Comparison of ENCODE assay signal across 9 cellular contexts in genomic region chr7:70764004-70764691, GRCh38.
DNase-seq lines count a peak whose midpoint lies in the region; ATAC-seq and TF ChIP-seq lines count a peak whose summit lies in the region.
"Had no signal": no experiment of that assay in that cellular context is flagged by ENCODE, and none has a peak within 500 bp of the region (broad histone marks: within the 10 kb centered on the region; RNA-seq: fewer than 3 reads in every experiment).

No MANE protein-coding gene starts in this region.

- H3K27ac ChIP-seq in gastrocnemius medialis = no peak overlapping the region

- no peaks in the 10 kb centered on the region for H3K9me3 Mint-ChIP-seq in activated B cell treated with CpG ODN at 0.5 μM for 24 hours

- no peak for TF ChIP-seq CTCF in activated B cell treated with CpG ODN at 0.5 μM for 24 hours (IDR thresholded peaks at IDR 0.05)
- no peak for TF ChIP-seq CTCF in gastrocnemius medialis (IDR thresholded peaks at IDR 0.05 in 4 of 5, conservative IDR thresholded peaks at IDR 0.05 in 1 of 5)

- H3K27ac Mint-ChIP-seq in activated B cell treated with CpG ODN at 0.5 μM for 24 hours = peak overlapping the region; percentile 73

- peaks cover 31% of the 10 kb centered on the region for H3K36me3 Mint-ChIP-seq in activated B cell treated with CpG ODN at 0.5 μM for 24 hours (ENCODE audit: low read depth)

- POLR2A ChIA-PET in activated B cell treated with CpG ODN at 0.5 μM for 24 hours (lab: Charles Lee) = no interaction called here

- ATAC-seq in HG02938 (IDR thresholded peaks at IDR 0.05; ENCODE audit: unreplicated experiment) = peak; percentile 79
- ATAC-seq in activated B cell treated with CpG ODN at 0.5 μM for 24 hours (ENCODE audit: low read depth) = peak; percentile 56
- ATAC-seq in stimulated activated naive CD8-positive, alpha-beta T cell treated with anti-CD3 and anti-CD28 coated beads, Interleukin-15, Interleukin-2, amounts not matched to agents 100 U/mL and 50 U/mL, for 24 hours = peak; percentile 32
- ATAC-seq in gastrocnemius medialis = no peak
- ATAC-seq: K562 had no signal

- H3K4me1 ChIP-seq in gastrocnemius medialis = no peaks in the 10 kb centered on the region

- H3K27me3 Mint-ChIP-seq in activated B cell treated with CpG ODN at 0.5 μM for 24 hours = no peaks in the 10 kb centered on the region

- no peak overlapping the region for H3K4me3 ChIP-seq in gastrocnemius medialis
- H3K4me3 ChIP-seq: K562 had no signal

- peaks cover 36% of the 10 kb centered on the region for H3K4me1 Mint-ChIP-seq in activated B cell treated with CpG ODN at 0.5 μM for 24 hours

- intact Hi-C loops in activated B cell treated with CpG ODN at 0.5 μM for 24 hours (cut with micrococcal nuclease) = no loop called here
- intact Hi-C loops in gastrocnemius medialis (cut with DNase I; ENCODE audit: low total_unique reads) = loop anchor here (2.0 kb wide), 1 partner anchor 19 kb away; no protein-coding TSS in a partner anchor
- intact Hi-C loops in posterior cingulate gyrus (cut with DNase I) = no loop called here

- TF ChIP-seq POLR2A in gastrocnemius medialis (IDR thresholded peaks at IDR 0.05) = no peak

- CTCF ChIA-PET in activated B cell treated with CpG ODN at 0.5 μM for 24 hours (lab: Charles Lee) = no interaction called here

- no peaks in the 10 kb centered on the region for H3K27me3 ChIP-seq in gastrocnemius medialis

- in situ Hi-C loops in gastrocnemius medialis (cut with MboI; ENCODE audit: low sequenced_read_pairs in 4 of 4) = no loop called here

- H3K4me3 Mint-ChIP-seq in activated B cell treated with CpG ODN at 0.5 μM for 24 hours = peak overlapping the region; percentile 84

- DNase-seq in stimulated activated CD4-positive, alpha-beta T cell treated with anti-CD3 and anti-CD28 coated beads, Interleukin-15, amount 100 ng/mL, for 24 hours = peak; percentile 28
- no peak for DNase-seq in stimulated activated CD4-positive, alpha-beta T cell treated with anti-CD3 and anti-CD28 coated beads, Interleukin-4, amount 100 ng/mL, for 4 hours
- no peak for DNase-seq in activated B cell treated with CpG ODN at 0.5 μM for 24 hours
- no peak for DNase-seq in stimulated activated naive CD8-positive, alpha-beta T cell treated with anti-CD3 and anti-CD28 coated beads, Interleukin-15, Interleukin-2, amounts not matched to agents 100 U/mL and 50 U/mL, for 24 hours
- DNase-seq in T1000 (lab: John Stamatoyannopoulos, UW) = no peak
- no peak for DNase-seq in gastrocnemius medialis
- no peak for DNase-seq in posterior cingulate gyrus

- H3K36me3 ChIP-seq in gastrocnemius medialis = peaks cover 0 to 6% of the 10 kb centered on the region in 2 donors

- no peaks in the 10 kb centered on the region for H3K9me3 ChIP-seq in gastrocnemius medialis

Comparison
In these comparisons a context has a peak if more than half of its experiments do, and no peak if none do; other contexts are left out.
1. ATAC-seq: peak in HG02938 (single experiment), activated B cell treated with CpG ODN at 0.5 μM for 24 hours (single experiment) and stimulated activated naive CD8-positive, alpha-beta T cell treated with anti-CD3 and anti-CD28 coated beads, Interleukin-15, Interleukin-2, amounts not matched to agents 100 U/mL and 50 U/mL, for 24 hours (single experiment); none in gastrocnemius medialis (0 of 2).